In the genomic region with DNA sequence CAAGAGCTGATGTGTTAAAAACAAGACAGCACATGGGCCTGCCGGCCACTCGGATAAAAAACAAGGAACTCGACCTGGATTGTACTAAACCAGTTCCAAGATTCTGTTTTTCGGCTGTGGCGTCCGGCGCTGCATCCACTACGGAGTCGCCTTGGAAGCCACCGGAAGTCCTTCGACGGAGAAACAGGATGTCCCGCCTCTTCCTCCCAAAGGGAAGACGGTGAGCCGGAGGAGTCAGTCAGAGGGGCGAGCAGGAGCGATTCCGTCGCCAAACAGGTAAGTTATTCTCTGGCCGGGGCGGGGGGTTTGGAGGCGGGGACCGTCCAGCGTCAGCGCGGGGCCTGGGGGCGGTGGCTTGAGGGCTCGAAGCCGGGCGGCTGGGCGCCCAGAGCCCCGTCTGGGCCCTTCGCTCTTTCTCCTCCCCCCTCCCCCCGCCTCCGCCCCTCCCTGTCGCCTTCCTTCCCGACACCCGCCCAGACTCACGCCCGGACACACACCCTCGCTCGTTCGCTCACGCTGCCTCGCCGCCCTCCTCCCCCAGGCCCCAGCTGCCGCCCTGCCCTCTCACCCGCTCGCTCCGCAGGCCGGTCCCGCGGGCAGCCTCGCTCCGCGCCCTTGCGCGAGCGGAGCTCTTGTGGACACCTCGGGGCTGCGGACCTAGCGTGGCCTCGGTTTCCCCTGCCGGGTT, we compare ENCODE assay signal across 8 cellular contexts.
DNase-seq lines count a peak whose midpoint lies in the region; ATAC-seq, FAIRE-seq and TF ChIP-seq lines count a peak whose summit lies in the region.

A gene with protein sequence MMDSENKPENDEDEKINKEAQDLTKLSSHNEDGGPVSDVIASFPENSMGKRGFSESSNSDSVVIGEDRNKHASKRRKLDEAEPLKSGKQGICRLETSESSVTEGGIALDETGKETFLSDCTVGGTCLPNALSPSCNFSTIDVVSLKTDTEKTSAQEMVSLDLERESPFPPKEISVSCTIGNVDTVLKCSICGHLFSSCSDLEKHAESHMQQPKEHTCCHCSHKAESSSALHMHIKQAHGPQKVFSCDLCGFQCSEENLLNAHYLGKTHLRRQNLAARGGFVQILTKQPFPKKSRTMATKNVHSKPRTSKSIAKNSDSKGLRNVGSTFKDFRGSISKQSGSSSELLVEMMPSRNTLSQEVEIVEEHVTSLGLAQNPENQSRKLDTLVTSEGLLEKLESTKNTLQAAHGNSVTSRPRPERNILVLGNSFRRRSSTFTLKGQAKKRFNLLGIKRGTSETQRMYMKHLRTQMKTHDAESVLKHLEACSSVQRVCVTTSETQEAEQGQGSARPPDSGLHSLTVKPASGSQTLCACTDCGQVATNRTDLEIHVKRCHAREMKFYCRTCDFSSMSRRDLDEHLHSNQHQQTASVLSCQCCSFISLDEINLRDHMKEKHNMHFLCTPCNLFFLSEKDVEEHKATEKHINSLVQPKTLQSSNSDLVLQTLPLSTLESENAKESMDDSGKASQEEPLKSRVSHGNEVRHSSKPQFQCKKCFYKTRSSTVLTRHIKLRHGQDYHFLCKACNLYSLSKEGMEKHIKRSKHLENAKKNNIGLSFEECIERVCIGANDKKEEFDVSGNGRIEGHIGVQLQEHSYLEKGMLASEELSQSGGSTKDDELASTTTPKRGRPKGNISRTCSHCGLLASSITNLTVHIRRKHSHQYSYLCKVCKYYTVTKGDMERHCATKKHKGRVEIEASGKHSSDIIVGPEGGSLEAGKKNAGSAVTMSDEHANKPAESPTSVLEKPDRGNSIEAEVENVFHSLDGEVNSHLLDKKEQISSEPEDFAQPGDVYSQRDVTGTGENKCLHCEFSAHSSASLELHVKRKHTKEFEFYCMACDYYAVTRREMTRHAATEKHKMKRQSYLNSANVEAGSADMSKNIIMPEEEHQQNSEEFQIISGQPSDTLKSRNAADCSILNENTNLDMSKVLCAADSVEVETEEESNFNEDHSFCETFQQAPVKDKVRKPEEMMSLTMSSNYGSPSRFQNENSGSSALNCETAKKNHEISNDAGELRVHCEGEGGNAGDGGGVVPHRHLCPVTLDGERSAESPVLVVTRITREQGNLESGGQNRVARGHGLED (N-terminal part only) (plus strand): TSS at position 209 of the 688 bp plus-strand sequence. CDS start 33,150 bp downstream, outside the sequence.

- peaks cover 20% of the 10 kb centered on the region for H3K79me2 ChIP-seq in OCI-LY1 (ENCODE audit: insufficient read depth, low read length)

- peaks cover 29% of the 10 kb centered on the region for H3K4me1 ChIP-seq in OCI-LY1 (ENCODE audit: insufficient read depth, low read length, severe bottlenecking)

- DNase-seq in D721Med (ENCODE audit: insufficient read length, low spot score) = peak; percentile 94
- DNase-seq in HuH-7 (ENCODE audit: low spot score) = peak; percentile 65
- DNase-seq in activated CD8-positive, alpha-beta memory T cell treated with anti-CD3 and anti-CD28 coated beads, Interleukin-2, amount 50 U/mL, for 4 hours = peak; percentile 81
- peak; percentile 70 for DNase-seq in epidermal melanocyte (ENCODE audit: insufficient read length, low spot score)
- DNase-seq in middle frontal gyrus (ENCODE audit: extremely low spot score, low spot score) = peak; percentile 81
- DNase-seq in stimulated activated CD8-positive, alpha-beta memory T cell treated with anti-CD3 and anti-CD28 coated beads, Interleukin-4, amount 100 ng/mL, for 1 hour (ENCODE audit: low read depth in 2 of 2, low spot score in 1 of 2) = peak; percentile 68 to 71

- H3K9me3 ChIP-seq in OCI-LY1 (ENCODE audit: low read length) = no peaks in the 10 kb centered on the region

- H4K20me1 ChIP-seq in OCI-LY1 (ENCODE audit: insufficient read depth, low read length) = no peaks in the 10 kb centered on the region

- peak within 1 kb of the TSS; percentile 23; the same call in 1 of the 2 replicates for H2AFZ ChIP-seq in OCI-LY1 (ENCODE audit: low read length)

- H3K27ac ChIP-seq in OCI-LY1 (ENCODE audit: low read depth, low read length, poor library complexity, severe bottlenecking) = peak within 1 kb of the TSS; percentile 77

- peak; percentile 67 for ATAC-seq in GM21526 (IDR thresholded peaks at IDR 0.05; ENCODE audit: low FRiP score, unreplicated experiment)

- H3K4me2 ChIP-seq in OCI-LY1 (ENCODE audit: low read length) = peak within 1 kb of the TSS; percentile 91

- no peaks in the 10 kb centered on the region for H3K9me2 ChIP-seq in OCI-LY1 (ENCODE audit: low read depth, low read length)

- H3K9ac ChIP-seq in OCI-LY1 (ENCODE audit: low read length) = peak within 1 kb of the TSS; percentile 90

- peak; percentile 97 for FAIRE-seq in D721Med (lab: Jason Lieb, UNC)

- H3K36me3 ChIP-seq in OCI-LY1 (ENCODE audit: insufficient read depth, low read length) = peaks cover 21% of the 10 kb centered on the region

- H3F3A ChIP-seq in OCI-LY1 (ENCODE audit: insufficient read depth, low read length) = no peaks in the 10 kb centered on the region

- H3K27me3 ChIP-seq in OCI-LY1 (ENCODE audit: insufficient read depth, low read length) = no peaks in the 10 kb centered on the region

- TF ChIP-seq CTCF in D721Med (IDR thresholded peaks at IDR 0.05; ENCODE audit: insufficient read depth, missing control alignments) (no peak), OCI-LY1 (IDR thresholded peaks at IDR 0.05; ENCODE audit: low read length) (no peak)

- peak within 1 kb of the TSS; percentile 89 for H3K4me3 ChIP-seq in OCI-LY1 (ENCODE audit: low read depth, low read length, poor library complexity, severe bottlenecking)

Comparison
In these comparisons a context has a peak if more than half of its experiments do, and no peak if none do; other contexts are left out.
1. Peak in every context shown above with its lines: DNase-seq, ATAC-seq, H3K4me3 ChIP-seq and H3K27ac ChIP-seq.